Comparison of ENCODE assay signal across 2 cellular contexts in the genomic region with DNA sequence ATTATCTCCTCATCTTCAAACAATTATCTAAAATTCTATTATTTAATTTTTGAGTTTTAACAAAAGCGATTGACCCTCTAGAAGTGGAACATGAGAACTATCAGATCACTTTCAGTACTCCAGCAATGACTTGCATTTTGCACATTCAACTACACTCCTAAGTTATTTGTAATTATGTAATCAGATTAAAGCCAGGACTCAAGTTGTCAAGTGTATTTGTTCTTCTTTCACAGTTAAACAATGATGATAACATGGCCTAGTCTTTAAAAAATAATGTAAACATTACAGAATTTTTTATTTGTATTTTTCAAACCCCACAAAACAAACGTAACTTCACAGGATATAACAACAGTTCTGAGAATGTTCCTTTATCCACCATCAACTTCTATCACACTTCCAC.
TF ChIP-seq lines count a peak whose summit lies in the region.

No MANE protein-coding gene starts in this region.

TF ChIP-seq in A549, 52 proteins besides CTCF, POLR2A, EP300 and RAD21:
- TF ChIP-seq CHD2 (IDR thresholded peaks at IDR 0.05; ENCODE audit: low read length, partially characterized antibody) = no peak
- TF ChIP-seq FOSL2 (IDR thresholded peaks at IDR 0.05) = no peak
- TF ChIP-seq FOSL2 (CRISPR knock-in tag; IDR thresholded peaks at IDR 0.05) = no peak
- TF ChIP-seq CEBPB (IDR thresholded peaks at IDR 0.05) = no peak
- TF ChIP-seq JUNB (IDR thresholded peaks at IDR 0.05) = no peak
- peak; percentile 2 for TF ChIP-seq MAFK (IDR thresholded peaks at IDR 0.05; ENCODE audit: partially characterized antibody)
- no peak for TF ChIP-seq KDM5A (IDR thresholded peaks at IDR 0.05)
- no peak for TF ChIP-seq RNF2 (IDR thresholded peaks at IDR 0.05; ENCODE audit: borderline replicate concordance, low read depth)
- TF ChIP-seq, protein P1, sequence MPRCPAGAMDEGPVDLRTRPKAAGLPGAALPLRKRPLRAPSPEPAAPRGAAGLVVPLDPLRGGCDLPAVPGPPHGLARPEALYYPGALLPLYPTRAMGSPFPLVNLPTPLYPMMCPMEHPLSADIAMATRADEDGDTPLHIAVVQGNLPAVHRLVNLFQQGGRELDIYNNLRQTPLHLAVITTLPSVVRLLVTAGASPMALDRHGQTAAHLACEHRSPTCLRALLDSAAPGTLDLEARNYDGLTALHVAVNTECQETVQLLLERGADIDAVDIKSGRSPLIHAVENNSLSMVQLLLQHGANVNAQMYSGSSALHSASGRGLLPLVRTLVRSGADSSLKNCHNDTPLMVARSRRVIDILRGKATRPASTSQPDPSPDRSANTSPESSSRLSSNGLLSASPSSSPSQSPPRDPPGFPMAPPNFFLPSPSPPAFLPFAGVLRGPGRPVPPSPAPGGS (IDR thresholded peaks at IDR 0.05) = no peak
- no peak for TF ChIP-seq MAZ (IDR thresholded peaks at IDR 0.05; ENCODE audit: borderline replicate concordance, low read depth, low read length)
- TF ChIP-seq NFE2L2 (conservative IDR thresholded peaks at IDR 0.05; ENCODE audit: low read length) = peak; percentile 47; the same call in 1 of the 2 replicates

TF ChIP-seq in IMR-90, 13 proteins besides CTCF, POLR2A, EP300 and RAD21:
- TF ChIP-seq, protein P2, sequence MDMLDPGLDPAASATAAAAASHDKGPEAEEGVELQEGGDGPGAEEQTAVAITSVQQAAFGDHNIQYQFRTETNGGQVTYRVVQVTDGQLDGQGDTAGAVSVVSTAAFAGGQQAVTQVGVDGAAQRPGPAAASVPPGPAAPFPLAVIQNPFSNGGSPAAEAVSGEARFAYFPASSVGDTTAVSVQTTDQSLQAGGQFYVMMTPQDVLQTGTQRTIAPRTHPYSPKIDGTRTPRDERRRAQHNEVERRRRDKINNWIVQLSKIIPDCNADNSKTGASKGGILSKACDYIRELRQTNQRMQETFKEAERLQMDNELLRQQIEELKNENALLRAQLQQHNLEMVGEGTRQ (IDR thresholded peaks at IDR 0.05; ENCODE audit: low read depth, low read length) = no peak
- TF ChIP-seq MAZ (IDR thresholded peaks at IDR 0.05; ENCODE audit: borderline replicate concordance, low read depth, low read length) (no peak), CHD1 (IDR thresholded peaks at IDR 0.05; ENCODE audit: low read depth, low read length) (no peak), MXI1 (IDR thresholded peaks at IDR 0.05; ENCODE audit: borderline replicate concordance, low read depth, low read length) (no peak), SMC3 (IDR thresholded peaks at IDR 0.05; ENCODE audit: low read depth, low read length) (no peak), RCOR1 (IDR thresholded peaks at IDR 0.05; ENCODE audit: insufficient replicate concordance, low read length) (no peak), NFE2L2 (IDR thresholded peaks at IDR 0.05; ENCODE audit: low read depth, low read length) (0 out of 2 replicates have a peak, but pooled peaks have one; percentile 19)
